In genomic region chr6:156597130-156597529, GRCh38 we compare ENCODE assay signal across 27 cellular contexts.
"Had no signal": no experiment of that assay in that cellular context is flagged by ENCODE, and none has a peak within 500 bp of the region (broad histone marks: within the 10 kb centered on the region; RNA-seq: fewer than 3 reads in every experiment).

No MANE protein-coding gene starts in this region.

- DNase-seq: nephron progenitor cell; occipital lobe; ovary; posterior cingulate gyrus; psoas muscle; right cardiac atrium; right lobe of liver; sigmoid colon; small intestine; stimulated activated CD4-positive, alpha-beta T cell treated with anti-CD3 and anti-CD28 coated beads, Interleukin-15, amount 100 ng/mL, for 24 hours; stimulated activated CD4-positive, alpha-beta T cell treated with anti-CD3 and anti-CD28 coated beads, Interleukin-2, amount 100 ng/mL, for 24 hours; stimulated activated CD4-positive, alpha-beta T cell treated with anti-CD3 and anti-CD28 coated beads, Interleukin-2, amount 100 ng/mL, for 48 hours; stimulated activated CD4-positive, alpha-beta T cell treated with anti-CD3 and anti-CD28 coated beads, Interleukin-4, amount 100 ng/mL, for 24 hours; stimulated activated naive B cell treated with anti-CD40 and anti-IgM and Interleukin-4, amounts not matched to agents 10 μg/mL and 1 μg/mL and 100 μg/mL, for 72 hours; stimulated activated naive CD4-positive, alpha-beta T cell treated with Interleukin-2 at 50 U/mL for 16 hours; stomach; thyroid gland; upper lobe of left lung had no signal

- H3K27ac Mint-ChIP-seq: natural killer cell treated with Interleukin-12 subunit alpha and Interleukin-12 subunit beta and Interleukin-15 and Interleukin-18, amount 100 ng/mL, for 72 hours; nephron progenitor cell; progenitor cell of endocrine pancreas; stimulated activated effector memory CD8-positive, alpha-beta T cell treated with anti-CD3 and anti-CD28 coated beads, Interleukin-12 subunit alpha, Interleukin-12 subunit beta, amount 100 ng/mL, for 72 hours; stimulated activated naive B cell treated with anti-CD40 and anti-IgM and Interleukin-4, amounts not matched to agents 10 μg/mL and 1 μg/mL and 100 μg/mL, for 72 hours; stimulated activated naive CD8-positive, alpha-beta T cell treated with anti-CD3 and anti-CD28 coated beads, Interleukin-15, Interleukin-2, amounts not matched to agents 100 ng/mL and 50 ng/mL, for 24 hours had no signal

- H3K27me3 ChIP-seq: ovary, right lobe of liver, sigmoid colon, stomach, thyroid gland, tibial nerve, upper lobe of left lung, vagina had no signal

- H3K4me3 ChIP-seq: ovary, psoas muscle, right lobe of liver, sigmoid colon, stomach, thoracic aorta, thyroid gland, tibial nerve, upper lobe of left lung, vagina had no signal

- H3K9me3 Mint-ChIP-seq: natural killer cell treated with Interleukin-12 subunit alpha and Interleukin-12 subunit beta and Interleukin-15 and Interleukin-18, amount 100 ng/mL, for 72 hours; stimulated activated effector memory CD8-positive, alpha-beta T cell treated with anti-CD3 and anti-CD28 coated beads, Interleukin-12 subunit alpha, Interleukin-12 subunit beta, amount 100 ng/mL, for 72 hours had no signal

- H3K27ac ChIP-seq: ovary, parathyroid adenoma, psoas muscle, right lobe of liver, sigmoid colon, stomach, thoracic aorta, thyroid gland, tibial nerve, upper lobe of left lung, vagina had no signal

- H3K4me3 Mint-ChIP-seq: natural killer cell treated with Interleukin-12 subunit alpha and Interleukin-12 subunit beta and Interleukin-15 and Interleukin-18, amount 100 ng/mL, for 72 hours; nephron progenitor cell; neural crest cell; stimulated activated effector memory CD8-positive, alpha-beta T cell treated with anti-CD3 and anti-CD28 coated beads, Interleukin-12 subunit alpha, Interleukin-12 subunit beta, amount 100 ng/mL, for 72 hours; stimulated activated naive B cell treated with anti-CD40 and anti-IgM and Interleukin-4, amounts not matched to agents 10 μg/mL and 1 μg/mL and 100 μg/mL, for 72 hours; stimulated activated naive CD8-positive, alpha-beta T cell treated with anti-CD3 and anti-CD28 coated beads, Interleukin-15, Interleukin-2, amounts not matched to agents 100 ng/mL and 50 ng/mL, for 24 hours had no signal

- ATAC-seq: natural killer cell treated with Interleukin-12 subunit alpha and Interleukin-12 subunit beta and Interleukin-15 and Interleukin-18, amount 100 ng/mL, for 72 hours; psoas muscle; right cardiac atrium; right lobe of liver; stimulated activated effector memory CD8-positive, alpha-beta T cell treated with anti-CD3 and anti-CD28 coated beads, Interleukin-12 subunit alpha, Interleukin-12 subunit beta, amount 100 ng/mL, for 72 hours; stimulated activated naive B cell treated with anti-CD40 and anti-IgM and Interleukin-4, amounts not matched to agents 10 μg/mL and 1 μg/mL and 100 μg/mL, for 72 hours had no signal

- H3K9me3 ChIP-seq: ovary, psoas muscle, right lobe of liver, sigmoid colon, stomach, thoracic aorta, thyroid gland, tibial nerve, upper lobe of left lung, vagina had no signal

- H3K4me1 ChIP-seq: psoas muscle, right lobe of liver, sigmoid colon, stomach, upper lobe of left lung had no signal

- H3K36me3 Mint-ChIP-seq: natural killer cell treated with Interleukin-12 subunit alpha and Interleukin-12 subunit beta and Interleukin-15 and Interleukin-18, amount 100 ng/mL, for 72 hours; stimulated activated effector memory CD8-positive, alpha-beta T cell treated with anti-CD3 and anti-CD28 coated beads, Interleukin-12 subunit alpha, Interleukin-12 subunit beta, amount 100 ng/mL, for 72 hours; stimulated activated naive B cell treated with anti-CD40 and anti-IgM and Interleukin-4, amounts not matched to agents 10 μg/mL and 1 μg/mL and 100 μg/mL, for 72 hours had no signal

- H2AFZ ChIP-seq: parathyroid adenoma had no signal

- H3K36me3 ChIP-seq: ovary, right lobe of liver, sigmoid colon, stomach, thoracic aorta, thyroid gland, tibial nerve, upper lobe of left lung, vagina had no signal

- H3K79me2 ChIP-seq: parathyroid adenoma had no signal
